1 cellular context compared by ENCODE assay signal in the genomic region with DNA sequence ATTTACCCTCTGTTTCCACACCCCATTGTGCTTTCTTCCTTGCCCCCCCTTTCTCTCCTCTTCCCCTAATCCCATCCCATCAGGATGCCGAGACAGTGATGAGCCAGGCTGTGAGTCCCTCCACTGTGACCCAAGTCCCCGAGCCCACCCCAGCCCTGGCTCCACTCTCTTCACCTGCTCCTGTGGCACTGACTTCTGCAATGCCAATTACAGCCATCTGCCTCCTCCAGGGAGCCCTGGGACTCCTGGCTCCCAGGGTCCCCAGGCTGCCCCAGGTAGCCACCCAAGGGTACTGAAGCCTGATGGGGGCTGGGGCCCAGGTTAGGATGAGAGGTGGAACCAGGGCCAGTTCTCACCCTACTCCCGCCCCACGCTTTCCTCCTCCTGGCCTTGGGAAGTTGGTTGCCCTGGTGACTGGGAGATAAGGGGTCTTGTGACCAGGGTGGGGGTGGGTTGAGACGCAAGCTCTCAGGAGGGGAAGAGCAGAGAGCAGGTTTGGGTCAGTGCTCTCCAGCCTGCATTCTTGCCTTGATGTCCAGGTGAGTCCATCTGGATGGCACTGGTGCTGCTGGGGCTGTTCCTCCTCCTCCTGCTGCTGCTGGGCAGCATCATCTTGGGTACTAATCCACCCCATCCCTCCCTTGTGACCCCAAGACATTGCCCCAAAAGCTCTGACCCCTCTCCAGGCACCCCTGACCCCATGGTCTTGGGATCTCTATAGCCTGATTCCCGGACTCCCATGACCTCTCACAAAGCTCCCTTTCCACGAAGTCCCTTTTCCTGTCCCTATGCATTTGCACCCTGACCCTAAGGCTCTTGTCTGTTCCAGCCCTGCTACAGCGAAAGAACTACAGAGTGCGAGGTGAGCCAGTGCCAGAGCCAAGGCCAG.
A peak's percentile ranks its signal among the peaks of the same experiment; 100 is the strongest.
TF ChIP-seq lines count a peak whose summit lies in the region.

No MANE protein-coding gene starts in this region.

TF ChIP-seq in K562, 482 proteins besides CTCF, POLR2A, EP300 and RAD21 (continued from another document):
- TF ChIP-seq, protein P1, sequence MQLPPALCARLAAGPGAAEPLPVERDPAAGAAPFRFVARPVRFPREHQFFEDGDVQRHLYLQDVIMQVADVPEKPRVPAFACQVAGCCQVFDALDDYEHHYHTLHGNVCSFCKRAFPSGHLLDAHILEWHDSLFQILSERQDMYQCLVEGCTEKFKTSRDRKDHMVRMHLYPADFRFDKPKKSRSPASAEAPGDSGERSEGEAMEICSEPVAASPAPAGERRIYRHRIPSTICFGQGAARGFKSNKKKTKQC (CRISPR knock-in tag; IDR thresholded peaks at IDR 0.05) = no peak
- TF ChIP-seq, protein P2, sequence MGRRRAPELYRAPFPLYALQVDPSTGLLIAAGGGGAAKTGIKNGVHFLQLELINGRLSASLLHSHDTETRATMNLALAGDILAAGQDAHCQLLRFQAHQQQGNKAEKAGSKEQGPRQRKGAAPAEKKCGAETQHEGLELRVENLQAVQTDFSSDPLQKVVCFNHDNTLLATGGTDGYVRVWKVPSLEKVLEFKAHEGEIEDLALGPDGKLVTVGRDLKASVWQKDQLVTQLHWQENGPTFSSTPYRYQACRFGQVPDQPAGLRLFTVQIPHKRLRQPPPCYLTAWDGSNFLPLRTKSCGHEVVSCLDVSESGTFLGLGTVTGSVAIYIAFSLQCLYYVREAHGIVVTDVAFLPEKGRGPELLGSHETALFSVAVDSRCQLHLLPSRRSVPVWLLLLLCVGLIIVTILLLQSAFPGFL (CRISPR knock-in tag; IDR thresholded peaks at IDR 0.05) = no peak; the same call in 1 of the 2 replicates
- peak; percentile 54 for TF ChIP-seq CREM (IDR thresholded peaks at IDR 0.05; ENCODE audit: low read depth)
- no peak for TF ChIP-seq SUPT5H (IDR thresholded peaks at IDR 0.05)
- no peak for TF ChIP-seq TCF7 (IDR thresholded peaks at IDR 0.05; ENCODE audit: borderline replicate concordance)
- TF ChIP-seq, protein P3, sequence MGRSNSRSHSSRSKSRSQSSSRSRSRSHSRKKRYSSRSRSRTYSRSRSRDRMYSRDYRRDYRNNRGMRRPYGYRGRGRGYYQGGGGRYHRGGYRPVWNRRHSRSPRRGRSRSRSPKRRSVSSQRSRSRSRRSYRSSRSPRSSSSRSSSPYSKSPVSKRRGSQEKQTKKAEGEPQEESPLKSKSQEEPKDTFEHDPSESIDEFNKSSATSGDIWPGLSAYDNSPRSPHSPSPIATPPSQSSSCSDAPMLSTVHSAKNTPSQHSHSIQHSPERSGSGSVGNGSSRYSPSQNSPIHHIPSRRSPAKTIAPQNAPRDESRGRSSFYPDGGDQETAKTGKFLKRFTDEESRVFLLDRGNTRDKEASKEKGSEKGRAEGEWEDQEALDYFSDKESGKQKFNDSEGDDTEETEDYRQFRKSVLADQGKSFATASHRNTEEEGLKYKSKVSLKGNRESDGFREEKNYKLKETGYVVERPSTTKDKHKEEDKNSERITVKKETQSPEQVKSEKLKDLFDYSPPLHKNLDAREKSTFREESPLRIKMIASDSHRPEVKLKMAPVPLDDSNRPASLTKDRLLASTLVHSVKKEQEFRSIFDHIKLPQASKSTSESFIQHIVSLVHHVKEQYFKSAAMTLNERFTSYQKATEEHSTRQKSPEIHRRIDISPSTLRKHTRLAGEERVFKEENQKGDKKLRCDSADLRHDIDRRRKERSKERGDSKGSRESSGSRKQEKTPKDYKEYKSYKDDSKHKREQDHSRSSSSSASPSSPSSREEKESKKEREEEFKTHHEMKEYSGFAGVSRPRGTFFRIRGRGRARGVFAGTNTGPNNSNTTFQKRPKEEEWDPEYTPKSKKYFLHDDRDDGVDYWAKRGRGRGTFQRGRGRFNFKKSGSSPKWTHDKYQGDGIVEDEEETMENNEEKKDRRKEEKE (IDR thresholded peaks at IDR 0.05; ENCODE audit: borderline replicate concordance in 1 of 2, control insufficient read depth in 1 of 2, low read depth in 2 of 2, low read length in 1 of 2) = no peak
- TF ChIP-seq SRSF1 (IDR thresholded peaks at IDR 0.05; ENCODE audit: low read depth, low read length) = no peak
- no peak for TF ChIP-seq ZNF699 (CRISPR knock-in tag; IDR thresholded peaks at IDR 0.05; ENCODE audit: insufficient replicate concordance)
- TF ChIP-seq BMI1 (IDR thresholded peaks at IDR 0.05; ENCODE audit: low read length) = peak; percentile 59; the same call in 1 of the 2 replicates
- peak; percentile 80; the same call in 1 of the 2 replicates for TF ChIP-seq CTBP1 (IDR thresholded peaks at IDR 0.05; ENCODE audit: borderline replicate concordance)
- no peak for TF ChIP-seq ZBTB12 (CRISPR knock-in tag; IDR thresholded peaks at IDR 0.05)
- TF ChIP-seq SOX6 (IDR thresholded peaks at IDR 0.05) = peak; percentile 15; the same call in 1 of the 2 replicates
- TF ChIP-seq VEZF1 (CRISPR knock-in tag; IDR thresholded peaks at IDR 0.05) = peak; percentile 75
- no peak for TF ChIP-seq ZNF253 (CRISPR knock-in tag; conservative IDR thresholded peaks at IDR 0.05)
- TF ChIP-seq, protein P4, sequence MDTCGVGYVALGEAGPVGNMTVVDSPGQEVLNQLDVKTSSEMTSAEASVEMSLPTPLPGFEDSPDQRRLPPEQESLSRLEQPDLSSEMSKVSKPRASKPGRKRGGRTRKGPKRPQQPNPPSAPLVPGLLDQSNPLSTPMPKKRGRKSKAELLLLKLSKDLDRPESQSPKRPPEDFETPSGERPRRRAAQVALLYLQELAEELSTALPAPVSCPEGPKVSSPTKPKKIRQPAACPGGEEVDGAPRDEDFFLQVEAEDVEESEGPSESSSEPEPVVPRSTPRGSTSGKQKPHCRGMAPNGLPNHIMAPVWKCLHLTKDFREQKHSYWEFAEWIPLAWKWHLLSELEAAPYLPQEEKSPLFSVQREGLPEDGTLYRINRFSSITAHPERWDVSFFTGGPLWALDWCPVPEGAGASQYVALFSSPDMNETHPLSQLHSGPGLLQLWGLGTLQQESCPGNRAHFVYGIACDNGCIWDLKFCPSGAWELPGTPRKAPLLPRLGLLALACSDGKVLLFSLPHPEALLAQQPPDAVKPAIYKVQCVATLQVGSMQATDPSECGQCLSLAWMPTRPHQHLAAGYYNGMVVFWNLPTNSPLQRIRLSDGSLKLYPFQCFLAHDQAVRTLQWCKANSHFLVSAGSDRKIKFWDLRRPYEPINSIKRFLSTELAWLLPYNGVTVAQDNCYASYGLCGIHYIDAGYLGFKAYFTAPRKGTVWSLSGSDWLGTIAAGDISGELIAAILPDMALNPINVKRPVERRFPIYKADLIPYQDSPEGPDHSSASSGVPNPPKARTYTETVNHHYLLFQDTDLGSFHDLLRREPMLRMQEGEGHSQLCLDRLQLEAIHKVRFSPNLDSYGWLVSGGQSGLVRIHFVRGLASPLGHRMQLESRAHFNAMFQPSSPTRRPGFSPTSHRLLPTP (IDR thresholded peaks at IDR 0.05; ENCODE audit: borderline replicate concordance, extremely low read depth, insufficient read length) = no peak
- TF ChIP-seq RCOR1 (IDR thresholded peaks at IDR 0.05; ENCODE audit: borderline replicate concordance in 1 of 2, low read depth in 2 of 2, low read length in 2 of 2) = peak in 1 of 2 experiments; percentile 87; a peak in 2 of 4 replicates
- no peak for TF ChIP-seq SRSF9 (IDR thresholded peaks at IDR 0.05; ENCODE audit: borderline replicate concordance, low read depth, low read length)
- TF ChIP-seq, protein P5, sequence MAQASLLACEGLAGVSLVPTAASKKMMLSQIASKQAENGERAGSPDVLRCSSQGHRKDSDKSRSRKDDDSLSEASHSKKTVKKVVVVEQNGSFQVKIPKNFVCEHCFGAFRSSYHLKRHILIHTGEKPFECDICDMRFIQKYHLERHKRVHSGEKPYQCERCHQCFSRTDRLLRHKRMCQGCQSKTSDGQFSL (CRISPR knock-in tag; IDR thresholded peaks at IDR 0.05) = peak; percentile 49; the same call in 1 of the 2 replicates
- TF ChIP-seq, protein P5 (tag; IDR thresholded peaks at IDR 0.05) = peak in 1 of 2 experiments; percentile 42; a peak in 1 of 4 replicates
- TF ChIP-seq ZNF695 (CRISPR knock-in tag; IDR thresholded peaks at IDR 0.05) = no peak
- TF ChIP-seq ZNF311 (CRISPR knock-in tag; IDR thresholded peaks at IDR 0.05) = no peak
- TF ChIP-seq DPF2 (IDR thresholded peaks at IDR 0.05) = peak; percentile 48; the same call in 1 of the 2 replicates
- no peak for TF ChIP-seq ZBTB2 (IDR thresholded peaks at IDR 0.05)
- TF ChIP-seq, protein P6, sequence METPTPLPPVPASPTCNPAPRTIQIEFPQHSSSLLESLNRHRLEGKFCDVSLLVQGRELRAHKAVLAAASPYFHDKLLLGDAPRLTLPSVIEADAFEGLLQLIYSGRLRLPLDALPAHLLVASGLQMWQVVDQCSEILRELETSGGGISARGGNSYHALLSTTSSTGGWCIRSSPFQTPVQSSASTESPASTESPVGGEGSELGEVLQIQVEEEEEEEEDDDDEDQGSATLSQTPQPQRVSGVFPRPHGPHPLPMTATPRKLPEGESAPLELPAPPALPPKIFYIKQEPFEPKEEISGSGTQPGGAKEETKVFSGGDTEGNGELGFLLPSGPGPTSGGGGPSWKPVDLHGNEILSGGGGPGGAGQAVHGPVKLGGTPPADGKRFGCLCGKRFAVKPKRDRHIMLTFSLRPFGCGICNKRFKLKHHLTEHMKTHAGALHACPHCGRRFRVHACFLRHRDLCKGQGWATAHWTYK (CRISPR knock-in tag; IDR thresholded peaks at IDR 0.05) = no peak
- TF ChIP-seq POLR2B (IDR thresholded peaks at IDR 0.05; ENCODE audit: low read depth, partially characterized antibody) = peak; percentile 33
- peak; percentile 88 for TF ChIP-seq TOE1 (IDR thresholded peaks at IDR 0.05; ENCODE audit: borderline replicate concordance)
- TF ChIP-seq TOE1 (CRISPR knock-in tag; IDR thresholded peaks at IDR 0.05; ENCODE audit: borderline replicate concordance, low read depth) = no peak
- TF ChIP-seq PCBP1 (IDR thresholded peaks at IDR 0.05; ENCODE audit: low read depth, low read length, poor library complexity, severe bottlenecking) = no peak
